Comparison of ENCODE assay signal across 8 cellular contexts in genomic region chr14:62179367-62180018, GRCh38.
DNase-seq lines count a peak whose midpoint lies in the region; TF ChIP-seq lines count a peak whose summit lies in the region.

No MANE protein-coding gene starts in this region.

- DNase-seq in AG08395 (ENCODE audit: low spot score) (peak; percentile 77), HS-27A (ENCODE audit: low read depth) (peak; percentile 23), NCI-H748 treated with DMSO at 0.1 percent for 48 hours (lab: John Stamatoyannopoulos, UW) (peak; percentile 62), T47D (ENCODE audit: low read depth in 1 of 2, low spot score in 1 of 2) (peak; percentile 56 to 87), kidney glomerular epithelial cell (lab: John Stamatoyannopoulos, UW) (peak; percentile 62), thyroid gland (peak; percentile 52 to 68), GDM1 (lab: John Stamatoyannopoulos, UW) (no peak)

- no peaks in the 10 kb centered on the region for H3K9me3 ChIP-seq in thyroid gland

- TF ChIP-seq POLR2A in thyroid gland (IDR thresholded peaks at IDR 0.05), result no peak

- H3K4me1 ChIP-seq in thyroid gland, result no peaks in the 10 kb centered on the region

- intact Hi-C loops in thyroid gland (cut with DNase I), result no loop called here

- H3K27me3 ChIP-seq in thyroid gland, result no peaks in the 10 kb centered on the region

- no peak overlapping the region for H3K27ac ChIP-seq in thyroid gland

- H3K36me3 ChIP-seq in thyroid gland, result no peaks in the 10 kb centered on the region

- WGBS in thyroid gland, 2 donors, result 39 to 62% methylated on average over 5 of the region's 5 CpGs

- H3K4me3 ChIP-seq in GM12875 (ENCODE audit: low read depth, low read length) (no peak overlapping the region), thyroid gland (replicated peaks in 1 of 3) (no peak overlapping the region)

- peak; percentile 50; the same call in 1 of the 2 replicates for TF ChIP-seq CTCF in GM12875 (IDR thresholded peaks at IDR 0.05; ENCODE audit: borderline replicate concordance, insufficient read depth, low read depth, low read length)
- peak in 4 of 6 experiments; percentile 25 to 66 (median 52) for TF ChIP-seq CTCF in thyroid gland (IDR thresholded peaks at IDR 0.05)

- in situ Hi-C loops in T47D (cut with HindIII; ENCODE audit: low pct_unique_long_range_greater_than_20kb, low sequenced_read_pairs), result no loop called here
